ENCODE assay signal across 8 cellular contexts in the genomic region with DNA sequence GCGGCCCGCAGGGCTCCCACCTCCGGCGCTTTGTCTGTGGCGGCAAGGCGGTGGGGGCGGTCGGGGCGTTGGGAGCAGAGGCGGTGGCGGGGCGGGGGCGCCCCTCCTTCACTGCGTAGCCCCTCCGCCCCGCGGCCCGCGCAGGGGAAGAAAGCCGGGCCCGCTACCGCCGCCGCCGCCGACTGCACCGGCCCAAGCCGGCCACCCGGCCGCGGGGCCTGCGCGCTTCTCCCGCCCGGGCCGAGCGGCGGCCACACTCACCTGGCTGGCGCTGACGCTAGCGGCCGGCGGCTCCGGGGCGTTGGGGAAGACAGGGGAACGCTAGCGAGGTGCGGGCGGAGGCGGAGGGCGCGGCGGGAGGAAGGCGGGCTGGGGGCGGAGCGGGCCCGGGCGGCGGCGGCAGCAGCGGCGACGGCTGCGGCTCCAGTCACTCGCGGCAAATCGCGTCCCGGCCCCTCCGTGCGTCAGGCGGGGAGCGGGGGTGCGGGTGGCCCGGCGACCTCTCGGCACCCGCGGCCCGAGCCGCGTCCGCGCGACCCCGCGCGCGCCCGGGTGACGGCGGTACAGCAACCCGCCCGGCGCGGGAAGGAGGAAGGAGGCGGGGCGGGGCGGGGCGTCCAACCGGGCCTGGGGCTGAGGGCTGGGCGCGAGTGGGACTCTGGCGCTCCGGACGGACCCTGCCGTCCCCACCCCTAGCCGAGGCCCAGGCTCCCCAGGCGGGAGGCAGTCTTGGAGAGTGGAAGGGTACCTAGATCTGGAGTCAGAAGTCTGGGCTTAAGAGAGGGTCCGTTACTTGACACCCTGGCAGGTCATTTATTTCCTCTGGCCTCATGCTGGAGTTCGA.
DNase-seq lines count a peak whose midpoint lies in the region; ATAC-seq lines count a peak whose summit lies in the region.

A gene with protein sequence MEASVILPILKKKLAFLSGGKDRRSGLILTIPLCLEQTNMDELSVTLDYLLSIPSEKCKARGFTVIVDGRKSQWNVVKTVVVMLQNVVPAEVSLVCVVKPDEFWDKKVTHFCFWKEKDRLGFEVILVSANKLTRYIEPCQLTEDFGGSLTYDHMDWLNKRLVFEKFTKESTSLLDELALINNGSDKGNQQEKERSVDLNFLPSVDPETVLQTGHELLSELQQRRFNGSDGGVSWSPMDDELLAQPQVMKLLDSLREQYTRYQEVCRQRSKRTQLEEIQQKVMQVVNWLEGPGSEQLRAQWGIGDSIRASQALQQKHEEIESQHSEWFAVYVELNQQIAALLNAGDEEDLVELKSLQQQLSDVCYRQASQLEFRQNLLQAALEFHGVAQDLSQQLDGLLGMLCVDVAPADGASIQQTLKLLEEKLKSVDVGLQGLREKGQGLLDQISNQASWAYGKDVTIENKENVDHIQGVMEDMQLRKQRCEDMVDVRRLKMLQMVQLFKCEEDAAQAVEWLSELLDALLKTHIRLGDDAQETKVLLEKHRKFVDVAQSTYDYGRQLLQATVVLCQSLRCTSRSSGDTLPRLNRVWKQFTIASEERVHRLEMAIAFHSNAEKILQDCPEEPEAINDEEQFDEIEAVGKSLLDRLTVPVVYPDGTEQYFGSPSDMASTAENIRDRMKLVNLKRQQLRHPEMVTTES (minus strand): TSS at position 595 of the 844 bp plus-strand sequence. CDS start 72,991 bp downstream, outside the sequence.

- H3K27ac ChIP-seq in epithelial cell of prostate (peak within 1 kb of the TSS; percentile 71), mucosa of rectum (ENCODE audit: low read depth in 2 of 2, low read length in 2 of 2) (peak within 1 kb of the TSS; percentile 55 to 58)

- no peaks in the 10 kb centered on the region for H3K27me3 Mint-ChIP-seq in stimulated activated naive B cell treated with anti-CD40 and anti-IgM and Interleukin-4, amounts not matched to agents 10 μg/mL and 1 μg/mL and 100 μg/mL, for 72 hours

- peak within 1 kb of the TSS; percentile 90 to 95 for H3K4me3 Mint-ChIP-seq in stimulated activated naive B cell treated with anti-CD40 and anti-IgM and Interleukin-4, amounts not matched to agents 10 μg/mL and 1 μg/mL and 100 μg/mL, for 72 hours

- H3K4me1 Mint-ChIP-seq in stimulated activated naive B cell treated with anti-CD40 and anti-IgM and Interleukin-4, amounts not matched to agents 10 μg/mL and 1 μg/mL and 100 μg/mL, for 72 hours, result peaks cover 23 to 44% of the 10 kb centered on the region in 2 donors

- peak within 1 kb of the TSS; percentile 64 to 79 for H3K9ac ChIP-seq in mucosa of rectum (ENCODE audit: low read depth in 1 of 2, low read length in 2 of 2)

- H3K9me3 ChIP-seq in mucosa of rectum (ENCODE audit: control insufficient read depth in 2 of 2, low read length in 2 of 2), result no peaks in the 10 kb centered on the region

- H3K36me3 ChIP-seq in mucosa of rectum (ENCODE audit: control insufficient read depth in 2 of 2, insufficient read depth in 2 of 2, low read length in 2 of 2), result no peaks in the 10 kb centered on the region

- peak within 1 kb of the TSS; percentile 95 for H3K27ac Mint-ChIP-seq in stimulated activated naive B cell treated with anti-CD40 and anti-IgM and Interleukin-4, amounts not matched to agents 10 μg/mL and 1 μg/mL and 100 μg/mL, for 72 hours

- DNase-seq in AG08395 (ENCODE audit: low spot score) (peak; percentile 57), NCI-H748 (lab: John Stamatoyannopoulos, UW; ENCODE audit: unreplicated experiment) (peak; percentile 82), activated T-cell treated with anti-CD3 and anti-CD28 coated beads for 4 hours (peak; percentile 41), epithelial cell of prostate (ENCODE audit: low read depth, low spot score) (no peak)
- peak; percentile 60 for DNase-seq in stimulated activated naive B cell treated with anti-CD40 and anti-IgM and Interleukin-4, amounts not matched to agents 10 μg/mL and 1 μg/mL and 100 μg/mL, for 72 hours

- H3K4me3 ChIP-seq in mucosa of rectum (ENCODE audit: low read length in 2 of 2), result peak within 1 kb of the TSS; percentile 73 to 79

- H3K9me3 Mint-ChIP-seq in stimulated activated naive B cell treated with anti-CD40 and anti-IgM and Interleukin-4, amounts not matched to agents 10 μg/mL and 1 μg/mL and 100 μg/mL, for 72 hours, result no peaks in the 10 kb centered on the region

- no peaks in the 10 kb centered on the region for H3K36me3 Mint-ChIP-seq in stimulated activated naive B cell treated with anti-CD40 and anti-IgM and Interleukin-4, amounts not matched to agents 10 μg/mL and 1 μg/mL and 100 μg/mL, for 72 hours

- H3K4me1 ChIP-seq in mucosa of rectum (ENCODE audit: control insufficient read depth in 2 of 2, insufficient read depth in 2 of 2, low read length in 2 of 2), result peaks cover 6 to 10% of the 10 kb centered on the region in 2 donors

- ATAC-seq in GM18868 (IDR thresholded peaks at IDR 0.05; ENCODE audit: unreplicated experiment) (peak; percentile 60), HG03095 (IDR thresholded peaks at IDR 0.05; ENCODE audit: unreplicated experiment) (peak; percentile 63)
- peak; percentile 66 to 82 for ATAC-seq in stimulated activated naive B cell treated with anti-CD40 and anti-IgM and Interleukin-4, amounts not matched to agents 10 μg/mL and 1 μg/mL and 100 μg/mL, for 72 hours (replicated peaks)

- no peaks in the 10 kb centered on the region for H3K27me3 ChIP-seq in mucosa of rectum (ENCODE audit: control insufficient read depth in 2 of 2, insufficient read depth in 2 of 2, low read length in 2 of 2)
